34 cellular contexts compared by ENCODE assay signal in the genomic region with DNA sequence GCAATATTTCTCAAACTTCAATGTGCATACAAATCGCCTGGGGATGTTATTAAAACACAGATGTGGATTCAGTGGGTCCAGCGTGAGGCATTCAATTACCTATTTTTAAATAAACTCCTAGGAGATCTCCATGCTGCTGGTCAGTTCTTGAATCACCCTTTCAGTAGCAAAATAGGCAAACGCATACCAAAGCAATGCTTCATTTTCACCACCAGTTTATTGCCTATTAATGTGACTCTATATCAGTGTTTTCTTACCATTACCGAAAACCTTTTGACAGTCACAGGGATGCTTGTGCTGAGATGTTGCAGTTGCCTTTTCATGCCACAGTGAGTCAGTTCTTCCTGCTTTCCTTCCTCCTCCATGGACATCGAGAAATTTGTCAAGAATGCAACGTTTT.
DNase-seq lines count a peak whose midpoint lies in the region; ATAC-seq, FAIRE-seq and TF ChIP-seq lines count a peak whose summit lies in the region.
"Had no signal": no experiment of that assay in that cellular context is flagged by ENCODE, and none has a peak within 500 bp of the region (broad histone marks: within the 10 kb centered on the region; RNA-seq: fewer than 3 reads in every experiment).

No MANE protein-coding gene starts in this region.

- H3K4me3 ChIP-seq in Panc1 (ENCODE audit: low read depth in 2 of 2, low read length in 2 of 2) (no peak overlapping the region), choroid plexus epithelial cell (ENCODE audit: low read depth, low read length) (no peak overlapping the region), mesendoderm (ENCODE audit: low read length) (no peak overlapping the region)
- H3K4me3 ChIP-seq: GM12878, ovary, skin epidermis, testis had no signal

- H3K4me1 ChIP-seq in Panc1 (ENCODE audit: control insufficient read depth, insufficient read depth, low read length), result no peaks in the 10 kb centered on the region
- no peaks in the 10 kb centered on the region for H3K4me1 ChIP-seq in mesendoderm (ENCODE audit: control insufficient read depth, low read depth, low read length)
- H3K4me1 ChIP-seq: testis had no signal

- no peak overlapping the region for H3K27ac Mint-ChIP-seq in osteocyte (ENCODE audit: unreplicated experiment)
- H3K27ac Mint-ChIP-seq: activated B cell treated with CpG ODN at 0.5 μM for 24 hours; activated T-cell treated with anti-CD3 and anti-CD28 coated beads, Interleukin-2, amount 50 U/mL, for 24 hours; brain; CD4-positive, alpha-beta T cell; immature natural killer cell; memory B cell had no signal

- H3K23ac ChIP-seq in mesendoderm (ENCODE audit: low read length), result no peak overlapping the region

- no peak overlapping the region for H3K4me2 ChIP-seq in mesendoderm (ENCODE audit: low read length)

- H3K27ac ChIP-seq in Panc1 (ENCODE audit: low read length) (no peak overlapping the region; the same call in 1 of the 2 replicates), mesendoderm (ENCODE audit: low read depth, low read length) (no peak overlapping the region)
- H3K27ac ChIP-seq: ovary, skin epidermis, testis had no signal

- H3K4me3 Mint-ChIP-seq in osteocyte (ENCODE audit: unreplicated experiment), result no peak overlapping the region
- H3K4me3 Mint-ChIP-seq: activated B cell treated with CpG ODN at 0.5 μM for 24 hours; activated T-cell treated with anti-CD3 and anti-CD28 coated beads, Interleukin-2, amount 50 U/mL, for 24 hours; brain; CD4-positive, alpha-beta T cell; immature natural killer cell; memory B cell had no signal

- no CpG with 5 or more reads among the region's 6 CpGs for WGBS in mesendoderm (ENCODE audit: extremely low coverage, insufficient coverage, low lambda C conversion rate)

- no peak overlapping the region for H3K56ac ChIP-seq in mesendoderm (ENCODE audit: low read length)

- H3K9ac ChIP-seq in mesendoderm (ENCODE audit: low read length), result no peak overlapping the region

- H3K4me1 Mint-ChIP-seq in osteocyte (ENCODE audit: unreplicated experiment), result no peaks in the 10 kb centered on the region
- H3K4me1 Mint-ChIP-seq: activated B cell treated with CpG ODN at 0.5 μM for 24 hours, brain, immature natural killer cell, memory B cell had no signal

- no peak overlapping the region for H2AK5ac ChIP-seq in mesendoderm (ENCODE audit: low read length)

- H3K36me3 ChIP-seq in Panc1 (ENCODE audit: control insufficient read depth, insufficient read depth, low read length), result no peaks in the 10 kb centered on the region
- no peaks in the 10 kb centered on the region for H3K36me3 ChIP-seq in mesendoderm (ENCODE audit: control insufficient read depth, insufficient read depth, low read length)
- H3K36me3 ChIP-seq: ovary had no signal

- no peak overlapping the region for H4K5ac ChIP-seq in mesendoderm (ENCODE audit: low read length)

- peak; percentile 63 for ATAC-seq in Panc1
- ATAC-seq in HG03097 (IDR thresholded peaks at IDR 0.05; ENCODE audit: low FRiP score, unreplicated experiment), result no peak
- no peak for ATAC-seq in GM21786 (IDR thresholded peaks at IDR 0.05; ENCODE audit: unreplicated experiment)
- ATAC-seq: GM12878, left colon had no signal

- no peak overlapping the region for H3K18ac ChIP-seq in mesendoderm (ENCODE audit: low read length)

- H3K9me3 ChIP-seq in Panc1 (ENCODE audit: control insufficient read depth, insufficient read depth, low read depth, low read length), result no peaks in the 10 kb centered on the region
- H3K9me3 ChIP-seq: ovary, testis had no signal

- CTCF ChIA-PET in Panc1 (lab: Charles Lee), result no interaction called here

- H3K27me3 ChIP-seq in Panc1 (ENCODE audit: control insufficient read depth, insufficient read depth, low read length) (no peaks in the 10 kb centered on the region), mesendoderm (ENCODE audit: insufficient read depth, low read length, poor library complexity) (no peaks in the 10 kb centered on the region)
- H3K27me3 ChIP-seq: ovary, testis had no signal

- H3K79me1 ChIP-seq in mesendoderm (ENCODE audit: low read length), result no peaks in the 10 kb centered on the region

- no TSS peak for BruUV-seq in Panc1 (replicated peaks; lab: Mats Ljungman, UMichigan)

- TF ChIP-seq CTCF in D721Med (IDR thresholded peaks at IDR 0.05; ENCODE audit: insufficient read depth, missing control alignments) (no peak), Panc1 (IDR thresholded peaks at IDR 0.05) (no peak), choroid plexus epithelial cell (conservative IDR thresholded peaks at IDR 0.05; ENCODE audit: low read depth, low read length) (no peak), osteocyte (IDR thresholded peaks at IDR 0.05) (no peak)

- H3K9me3 Mint-ChIP-seq in osteocyte (ENCODE audit: unreplicated experiment), result peaks cover 9% of the 10 kb centered on the region
- H3K9me3 Mint-ChIP-seq: activated B cell treated with CpG ODN at 0.5 μM for 24 hours had no signal

- H3K36me3 Mint-ChIP-seq in osteocyte (ENCODE audit: unreplicated experiment), result no peaks in the 10 kb centered on the region
- H3K36me3 Mint-ChIP-seq: brain, memory B cell had no signal

- POLR2A ChIA-PET in Panc1 (lab: Charles Lee), result no interaction called here

- no peak overlapping the region for H4K8ac ChIP-seq in mesendoderm (ENCODE audit: low read depth, low read length)

- H2BK120ac ChIP-seq in mesendoderm (ENCODE audit: low read depth, low read length), result no peak overlapping the region

- in situ Hi-C loops in Panc1 (cut with HindIII; ENCODE audit: low pct_unique_long_range_greater_than_20kb, low sequenced_read_pairs), result no loop called here

- FAIRE-seq in D721Med (lab: Jason Lieb, UNC), result peak; percentile 91
- FAIRE-seq: endometrium, GM12878, RCC 7860 had no signal

- no peak overlapping the region for H2BK5ac ChIP-seq in mesendoderm (ENCODE audit: low read length)

- no peaks in the 10 kb centered on the region for H3K27me3 Mint-ChIP-seq in osteocyte (ENCODE audit: unreplicated experiment)
- H3K27me3 Mint-ChIP-seq: activated B cell treated with CpG ODN at 0.5 μM for 24 hours; activated T-cell treated with anti-CD3 and anti-CD28 coated beads, Interleukin-2, amount 50 U/mL, for 24 hours; brain; CD4-positive, alpha-beta T cell; memory B cell had no signal

- H3K79me2 ChIP-seq in mesendoderm (ENCODE audit: control insufficient read depth, insufficient read depth, low read length), result no peaks in the 10 kb centered on the region

- DNase-seq in D721Med (ENCODE audit: insufficient read length, low spot score) (no peak), Panc1 (ENCODE audit: low read depth, low spot score) (no peak), choroid plexus epithelial cell (ENCODE audit: low read depth) (peak; percentile 14), mesendoderm (peak; percentile 47), osteocyte (ENCODE audit: extremely low spot score, unreplicated experiment) (no peak), OCI-M1 (lab: John Stamatoyannopoulos, UW) (no peak)
- DNase-seq: activated B cell treated with CpG ODN at 0.5 μM for 24 hours; activated CD4-positive, alpha-beta T cell treated with anti-CD3 and anti-CD28 coated beads, Interleukin-2, amount 50 U/mL, for 1 hour; activated gamma-delta T cell; activated T-cell treated with anti-CD3 and anti-CD28 coated beads, Interleukin-2, amount 50 U/mL, for 24 hours; CD4-positive, alpha-beta T cell; cerebellar nuclear complex; HCEC 1CT; hypothalamus; immature natural killer cell; Kasumi-1; left colon; NCI-H1417 treated with DMSO at 0.1 percent for 48 hours; NCI-H2029 treated with DMSO at 0.1 percent for 48 hours; NCI-H226; NCI-H526 treated with DMSO at 0.1 percent for 48 hours; ovary; SHP77 treated with DMSO at 0.1 percent for 48 hours; stimulated activated naive CD4-positive, alpha-beta T cell treated with Interleukin-2 at 50 U/mL for 16 hours; SW 1271; testis had no signal

- H3K4ac ChIP-seq in mesendoderm (ENCODE audit: low read depth, low read length), result no peak overlapping the region

- intact Hi-C loops in Panc1 (cut with micrococcal nuclease; ENCODE audit: unreplicated experiment), result no loop called here

- no peak overlapping the region for H2BK15ac ChIP-seq in mesendoderm (replicated peaks; ENCODE audit: low read depth)

Comparison
In these comparisons a context has a peak if more than half of its experiments do, and no peak if none do; other contexts are left out.
1. DNase-seq: peak in choroid plexus epithelial cell (single experiment) and mesendoderm (single experiment); none in D721Med (single experiment), Panc1 (single experiment), osteocyte (single experiment) and OCI-M1 (single experiment).